In the genomic region with DNA sequence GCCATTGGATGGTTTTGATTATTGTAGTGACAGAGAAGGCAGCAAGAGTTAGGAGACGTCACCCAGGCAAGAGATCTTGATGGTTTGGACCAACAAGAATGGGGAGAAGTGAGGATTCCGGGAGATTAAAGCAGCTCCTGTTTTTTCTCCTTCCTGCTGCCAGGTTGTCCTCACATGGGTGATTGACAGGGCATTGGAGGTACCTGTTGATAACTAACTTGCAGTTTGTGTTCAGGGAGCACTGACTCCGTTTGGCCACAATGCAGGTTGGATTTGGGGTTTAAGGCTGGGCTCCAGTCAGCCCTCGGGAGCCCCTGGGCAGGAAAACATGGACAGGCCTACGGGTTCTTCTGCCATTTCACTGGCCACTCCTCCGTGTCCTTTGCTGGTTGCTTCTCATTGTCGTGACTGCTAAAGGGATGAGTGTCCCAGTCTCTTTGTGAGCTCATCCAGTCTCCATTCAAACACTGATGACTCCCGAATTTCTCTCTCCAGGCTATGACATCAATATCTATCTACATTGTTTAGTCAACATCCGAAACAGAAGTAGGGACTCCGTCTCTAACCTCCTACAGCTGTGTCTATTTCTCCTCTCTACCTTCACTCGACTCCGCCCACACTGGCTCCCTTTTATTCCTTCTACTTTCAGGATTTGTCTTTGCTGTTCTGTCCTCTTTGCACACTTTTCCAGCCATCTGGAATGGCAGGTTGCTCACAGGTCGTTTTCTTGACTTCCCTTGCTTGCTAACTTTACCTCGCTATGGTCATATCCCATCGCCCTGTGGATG, we compare ENCODE assay signal across 8 cellular contexts. TPM values are rescaled to one million over a fixed set of nuclear protein-coding genes. Genes with fewer than 3 reads are reported as not detected.
DNase-seq lines count a peak whose midpoint lies in the region; ATAC-seq and TF ChIP-seq lines count a peak whose summit lies in the region.

No MANE protein-coding gene starts in this region.

- H2BK5ac ChIP-seq in trophoblast cell (ENCODE audit: low read depth, low read length, poor library complexity): no peak overlapping the region

- H3K23ac ChIP-seq in trophoblast cell (ENCODE audit: low read length): no peak overlapping the region

- no peaks in the 10 kb centered on the region for H3K27me3 ChIP-seq in PC-9 (ENCODE audit: insufficient read depth, low read depth)
- no peaks in the 10 kb centered on the region for H3K27me3 ChIP-seq in trophoblast cell (ENCODE audit: insufficient read depth, low read length)
- no peaks in the 10 kb centered on the region for H3K27me3 ChIP-seq in thyroid gland

- no peak overlapping the region for H2BK120ac ChIP-seq in trophoblast cell (ENCODE audit: insufficient read depth, low read length, poor library complexity)

- intact Hi-C loops in PC-9 (cut with micrococcal nuclease; ENCODE audit: unreplicated experiment) (loop anchor here (1.0 kb wide), 1 partner anchor 32 kb away; no protein-coding TSS in a partner anchor), thyroid gland (cut with DNase I) (loop anchor here (5.0 kb wide), 1 partner anchor 32 kb away; a partner anchor contains a TSS)

- TF ChIP-seq POLR2A in thyroid gland (IDR thresholded peaks at IDR 0.05): no peak

- no CpG with 5 or more reads among the region's 15 CpGs for WGBS in trophoblast cell (ENCODE audit: extremely low coverage, insufficient coverage, insufficient read length)
- 91 to 92% methylated on average over 15 of the region's 15 CpGs for WGBS in thyroid gland, 2 donors

- CTCF ChIA-PET in PC-9 (lab: Charles Lee): interaction anchor here (0.5 to 1.1 kb wide), 2 partner anchors 28 to 288 kb away, joined by 11 to 21 read pairs; no protein-coding TSS in a partner anchor

- H3K4me2 ChIP-seq in PC-9 (peak overlapping the region; percentile 89), trophoblast cell (ENCODE audit: low read length) (peak overlapping the region; percentile 87)

- DNase-seq in PC-9: no peak
- no peak for DNase-seq in epithelial cell of proximal tubule (ENCODE audit: low read depth)
- no peak for DNase-seq in trophoblast cell
- no peak for DNase-seq in HPDE6-E6E7 (ENCODE audit: extremely low spot score)
- DNase-seq in thyroid gland: no peak

- peak overlapping the region; percentile 1 for H3K4ac ChIP-seq in trophoblast cell (ENCODE audit: low read depth, low read length)

- H3K36me3 ChIP-seq in ES-I3 (ENCODE audit: insufficient read depth, low read length): no peaks in the 10 kb centered on the region
- no peaks in the 10 kb centered on the region for H3K36me3 ChIP-seq in PC-9 (ENCODE audit: low read depth)
- peaks cover 12 to 15% of the 10 kb centered on the region in 2 experiments for H3K36me3 ChIP-seq in trophoblast cell (ENCODE audit: control insufficient read depth in 1 of 2, insufficient read depth in 2 of 2, low read length in 2 of 2)
- H3K36me3 ChIP-seq in thyroid gland: no peaks in the 10 kb centered on the region

- H3K27ac ChIP-seq in PC-9 (peak overlapping the region; percentile 90; the same call in 1 of the 2 replicates), trophoblast cell (ENCODE audit: low read depth, low read length) (no peak overlapping the region), thyroid gland (no peak overlapping the region)

- TF ChIP-seq CTCF in PC-9 (conservative IDR thresholded peaks at IDR 0.05) (no peak), epithelial cell of proximal tubule (conservative IDR thresholded peaks at IDR 0.05; ENCODE audit: low read depth, low read length) (no peak), thyroid gland (IDR thresholded peaks at IDR 0.05) (no peak)

- H2AK5ac ChIP-seq in trophoblast cell (ENCODE audit: low read length): no peak overlapping the region

- H3K4me3 ChIP-seq in PC-9 (peak overlapping the region; percentile 99; the same call in 1 of the 2 replicates), epithelial cell of proximal tubule (ENCODE audit: low read depth, low read length) (peak overlapping the region; percentile 84), trophoblast cell (ENCODE audit: low read depth, low read length) (peak overlapping the region; percentile 42), thyroid gland (replicated peaks in 1 of 3) (no peak overlapping the region)

- H3K4me1 ChIP-seq in ES-I3 (ENCODE audit: insufficient read depth, low read length) (0 out of 2 replicates have a peak, but pooled peaks cover 7% of the 10 kb centered on the region), PC-9 (replicated peaks; ENCODE audit: insufficient read depth) (peaks cover 37% of the 10 kb centered on the region), trophoblast cell (ENCODE audit: control insufficient read depth in 1 of 2, insufficient read depth in 2 of 2, low read length in 2 of 2) (peaks cover 7 to 17% of the 10 kb centered on the region in 2 experiments), thyroid gland (peaks cover 20% of the 10 kb centered on the region in 2 donors)

- H2AFZ ChIP-seq in PC-9 (peak overlapping the region; percentile 97), trophoblast cell (ENCODE audit: insufficient read depth, low read length, poor library complexity) (no peak overlapping the region)

- H3K9me3 ChIP-seq in ES-I3 (ENCODE audit: control insufficient read depth, insufficient read depth, low read length) (no peaks in the 10 kb centered on the region), PC-9 (ENCODE audit: insufficient read depth, low read depth) (no peaks in the 10 kb centered on the region), trophoblast cell (ENCODE audit: insufficient read depth, low read depth, low read length) (no peaks in the 10 kb centered on the region), thyroid gland (no peaks in the 10 kb centered on the region)

- no peak for ATAC-seq in HG03457 (IDR thresholded peaks at IDR 0.05; ENCODE audit: unreplicated experiment)
- no peak for ATAC-seq in GM21737 (IDR thresholded peaks at IDR 0.05; ENCODE audit: unreplicated experiment)

- H3K9ac ChIP-seq in ES-I3 (ENCODE audit: low read depth, low read length) (peak overlapping the region; percentile 80; the same call in 1 of the 2 replicates), trophoblast cell (ENCODE audit: low read length) (no peak overlapping the region)

- H3K79me2 ChIP-seq in PC-9 (ENCODE audit: low read depth): peaks cover 46% of the 10 kb centered on the region
- H3K79me2 ChIP-seq in trophoblast cell (ENCODE audit: control insufficient read depth, insufficient read depth, low read length, poor library complexity): peaks cover 14% of the 10 kb centered on the region

- POLR2A ChIA-PET in PC-9 (lab: Charles Lee; ENCODE audit: unreplicated experiment): interaction anchor here (0.7 to 1.2 kb wide), 6 partner anchors 17 to 185 kb away, joined by 3 to 20 read pairs (median 6); a partner anchor contains a TSS

- no TSS peak for BruUV-seq in PC-9 (replicated peaks; lab: Mats Ljungman, UMichigan)

- no peaks in the 10 kb centered on the region for H3K9me2 ChIP-seq in PC-9 (ENCODE audit: insufficient read depth)

- H4K12ac ChIP-seq in trophoblast cell (ENCODE audit: low read depth, low read length): no peak overlapping the region

- H3K18ac ChIP-seq in trophoblast cell (ENCODE audit: low read length): no peak overlapping the region

- H4K20me1 ChIP-seq in PC-9 (ENCODE audit: insufficient read depth): peaks cover 29% of the 10 kb centered on the region

- H3F3A ChIP-seq in PC-9 (ENCODE audit: insufficient read depth, low read depth): peaks cover 57% of the 10 kb centered on the region; the same call in 1 of the 2 replicates

- H4K8ac ChIP-seq in trophoblast cell (ENCODE audit: low read depth, low read length): peak overlapping the region; percentile 13

- H3K79me1 ChIP-seq in trophoblast cell (ENCODE audit: low read length): peaks cover 7% of the 10 kb centered on the region

- no peak overlapping the region for H4K91ac ChIP-seq in trophoblast cell (ENCODE audit: low read depth, low read length)

- no peak overlapping the region for H2BK12ac ChIP-seq in trophoblast cell (ENCODE audit: low read length)

- no peak overlapping the region for H3K14ac ChIP-seq in trophoblast cell (ENCODE audit: low read length)

RNA-seq across cellular contexts. Expression of a gene that starts 1.3 kb away (rescaled TPM):
- total RNA-seq in PC-9 (2021): 151 and 155 TPM in 2 replicates
- total RNA-seq in epithelial cell of proximal tubule: 81.9 and 121 TPM in 2 replicates
- 233 and 241 TPM in 2 replicates for polyA plus RNA-seq in trophoblast cell (2013)
- total RNA-seq in thyroid gland: 100 to 1,000 TPM in 2 of 4 donors, 10 to 100 TPM in 2; 88.3 to 148 (median 98.9) TPM

RNA-seq across cellular contexts. Expression of a gene that starts 17.7 kb away (rescaled TPM):
- total RNA-seq in PC-9 (2021): 82.7 and 85.6 TPM in 2 replicates
- total RNA-seq in epithelial cell of proximal tubule: 59.2 and 71.6 TPM in 2 replicates
- 43.8 and 44.8 TPM in 2 replicates for polyA plus RNA-seq in trophoblast cell (2013)
- total RNA-seq in thyroid gland: 100 to 1,000 TPM in 1 of 4 donors, 10 to 100 TPM in 3; 54.6 to 124 (median 84.3) TPM

RNA-seq across cellular contexts. Expression of a gene that starts 27.5 kb away (rescaled TPM):
- total RNA-seq in PC-9 (2021) (109 and 143 TPM in 2 replicates), epithelial cell of proximal tubule (25.8 and 34.4 TPM in 2 replicates), thyroid gland (10 to 100 TPM; 16.7 to 26.0 (median 21.5) TPM)
- polyA plus RNA-seq in trophoblast cell (2013): 142 and 143 TPM in 2 replicates

RNA-seq across cellular contexts. Expression of a gene that starts 27.9 kb away (rescaled TPM):
- 52.1 and 62.3 TPM in 2 replicates for total RNA-seq in PC-9 (2021)
- 11.9 and 16.8 TPM in 2 replicates for total RNA-seq in epithelial cell of proximal tubule
- polyA plus RNA-seq in trophoblast cell (2013): 38.8 and 40.1 TPM in 2 replicates
- 10 to 100 TPM; 28.5 to 41.9 (median 39.7) TPM for total RNA-seq in thyroid gland

RNA-seq across cellular contexts. Expression of a gene that starts 31.5 kb away (rescaled TPM):
- total RNA-seq in PC-9 (2021) (92.2 and 99.6 TPM in 2 replicates), epithelial cell of proximal tubule (30.4 and 34.8 TPM in 2 replicates), thyroid gland (10 to 100 TPM; 42.6 to 50.2 (median 44.9) TPM)
- polyA plus RNA-seq in trophoblast cell (2013): 50.3 and 50.7 TPM in 2 replicates

Comparison
In these comparisons a context has a peak if more than half of its experiments do, and no peak if none do; other contexts are left out.
1. H3K4me3 ChIP-seq: peak in PC-9 (single experiment), epithelial cell of proximal tubule (single experiment) and trophoblast cell (single experiment); none in thyroid gland (0 of 3).